ENCODE assay signal across 10 cellular contexts in genomic region chr18:58148954-58149471, GRCh38.
DNase-seq lines count a peak whose midpoint lies in the region; ATAC-seq lines count a peak whose summit lies in the region.
"Had no signal": no experiment of that assay in that cellular context is flagged by ENCODE, and none has a peak within 500 bp of the region (broad histone marks: within the 10 kb centered on the region; RNA-seq: fewer than 3 reads in every experiment).

No MANE protein-coding gene starts in this region.

- peak overlapping the region; percentile 12 for H3K4me3 Mint-ChIP-seq in memory B cell
- H3K4me3 Mint-ChIP-seq: activated CD4-positive, alpha-beta T cell treated with anti-CD3 and anti-CD28 coated beads, Interleukin-2, amount 10 ng/mL, durations not matched to agents 7 days and 5 days had no signal

- H3K36me3 Mint-ChIP-seq in memory B cell, result no peaks in the 10 kb centered on the region

- DNase-seq in MV-4-11 (lab: John Stamatoyannopoulos, UW) (peak; percentile 71), memory B cell (ENCODE audit: low spot score in 2 of 2) (peak in 1 of 2 donors; percentile 22), NCI-H2107 (lab: John Stamatoyannopoulos, UW) (no peak), NCI-H1048 (lab: John Stamatoyannopoulos, UW) (no peak), middle frontal gyrus (ENCODE audit: extremely low spot score, low spot score) (no peak)
- no peak for DNase-seq in activated T-cell treated with anti-CD3 and anti-CD28 coated beads, Interleukin-2, amount 50 U/mL, for 48 hours
- DNase-seq: activated CD4-positive, alpha-beta T cell treated with anti-CD3 and anti-CD28 coated beads, Interleukin-2, amount 10 ng/mL, durations not matched to agents 7 days and 5 days; stimulated activated naive CD4-positive, alpha-beta T cell had no signal

- H3K4me1 Mint-ChIP-seq in memory B cell, result peaks cover 15% of the 10 kb centered on the region
- H3K4me1 Mint-ChIP-seq: activated CD4-positive, alpha-beta T cell treated with anti-CD3 and anti-CD28 coated beads, Interleukin-2, amount 10 ng/mL, durations not matched to agents 7 days and 5 days had no signal

- ATAC-seq in GM18517 (IDR thresholded peaks at IDR 0.05; ENCODE audit: unreplicated experiment) (peak; percentile 90), HG02571 (IDR thresholded peaks at IDR 0.05; ENCODE audit: unreplicated experiment) (peak; percentile 88), memory B cell (ENCODE audit: low read depth) (peak; percentile 94)

- no peaks in the 10 kb centered on the region for H3K9me3 Mint-ChIP-seq in memory B cell
- H3K9me3 Mint-ChIP-seq: activated CD4-positive, alpha-beta T cell treated with anti-CD3 and anti-CD28 coated beads, Interleukin-2, amount 10 ng/mL, durations not matched to agents 7 days and 5 days had no signal

- H3K27ac Mint-ChIP-seq in memory B cell, result peak overlapping the region; percentile 39
- H3K27ac Mint-ChIP-seq: activated CD4-positive, alpha-beta T cell treated with anti-CD3 and anti-CD28 coated beads, Interleukin-2, amount 10 ng/mL, durations not matched to agents 7 days and 5 days had no signal

- no peaks in the 10 kb centered on the region for H3K27me3 Mint-ChIP-seq in memory B cell
- H3K27me3 Mint-ChIP-seq: activated CD4-positive, alpha-beta T cell treated with anti-CD3 and anti-CD28 coated beads, Interleukin-2, amount 10 ng/mL, durations not matched to agents 7 days and 5 days had no signal
